In genomic region chr19:36215276-36216171, GRCh38 we compare ENCODE assay signal across 8 cellular contexts. TPM values are rescaled to one million over a fixed set of nuclear protein-coding genes. Genes with fewer than 3 reads are reported as not detected.
DNase-seq lines count a peak whose midpoint lies in the region; ATAC-seq and TF ChIP-seq lines count a peak whose summit lies in the region.

No MANE protein-coding gene starts in this region.

- H3K27ac ChIP-seq in heart right ventricle (peak overlapping the region; percentile 88 to 96 (median 92)), angular gyrus (ENCODE audit: low read depth, low read length) (peak overlapping the region; percentile 100), substantia nigra (ENCODE audit: low read depth, low read length, poor library complexity, severe bottlenecking) (peak overlapping the region; percentile 99)

- H3K27me3 ChIP-seq in heart right ventricle (no peaks in the 10 kb centered on the region), kidney epithelial cell (ENCODE audit: control insufficient read depth, insufficient read depth, low read length) (no peaks in the 10 kb centered on the region)

- H3K4me3 ChIP-seq in heart right ventricle = peak overlapping the region; percentile 58 to 85 (median 76)
- H3K4me3 ChIP-seq in kidney epithelial cell (ENCODE audit: low read depth, low read length) = peak overlapping the region; percentile 94

- TF ChIP-seq CTCF in heart right ventricle (IDR thresholded peaks at IDR 0.05) (no peak), kidney epithelial cell (IDR thresholded peaks at IDR 0.05; ENCODE audit: insufficient read depth, low read length, poor library complexity, severe bottlenecking) (no peak)

- H3K9me3 ChIP-seq in heart right ventricle = no peaks in the 10 kb centered on the region

- DNase-seq in heart right ventricle (no peak), left cardiac atrium (no peak), NCI-H146 (lab: John Stamatoyannopoulos, UW) (peak; percentile 41), kidney epithelial cell (ENCODE audit: low read depth) (no peak), substantia nigra (lab: John Stamatoyannopoulos, UW) (peak in 1 of 49 donors; percentile 6), cerebellum (ENCODE audit: low spot score) (no peak), putamen (ENCODE audit: low spot score) (no peak)

- WGBS in heart right ventricle, 2 donors = 1% methylated on average over 27 of the region's 27 CpGs

- intact Hi-C loops in heart right ventricle (cut with DNase I) = loop anchor here in 2 of 10 donors (1.0 to 10.0 kb wide), 2 partner anchors 100 to 449 kb away; partner anchors contain the start of genes TBCB (in 1 of the 2) and ZNF461 (in 1 of the 2)
- intact Hi-C loops in left cardiac atrium (cut with DNase I) = no loop called here

- peak in 2 of 8 donors; percentile 0 for ATAC-seq in heart right ventricle
- ATAC-seq in left cardiac atrium = no peak

- H3K36me3 ChIP-seq in heart right ventricle (peaks cover 0 to 33% (median 9%) of the 10 kb centered on the region in 9 donors), kidney epithelial cell (ENCODE audit: control insufficient read depth, insufficient read depth, low read length) (no peaks in the 10 kb centered on the region)

- H3K4me1 ChIP-seq in heart right ventricle = peaks cover 0 to 52% (median 18%) of the 10 kb centered on the region in 9 donors

RNA-seq across cellular contexts. Expression of gene ZNF146, which starts 0.6 kb away (rescaled TPM):
- total RNA-seq in heart right ventricle = 10 to 100 TPM; 25.7 to 42.1 (median 32.6) TPM
- polyA plus RNA-seq in heart right ventricle = 10 to 100 TPM; 20.1 to 27.3 TPM
- total RNA-seq in left cardiac atrium = 10 to 100 TPM; 28.0 to 48.6 TPM
- total RNA-seq in kidney epithelial cell = 123 and 155 TPM in 2 replicates
- 83.1 TPM for total RNA-seq in cerebellum

RNA-seq across cellular contexts. Expression of gene ZNF565, which starts 1.1 kb away (rescaled TPM):
- total RNA-seq in heart right ventricle (1 to 10 TPM; 2.6 to 5.1 (median 3.6) TPM), left cardiac atrium (1 to 10 TPM; 4.5 to 4.8 TPM), kidney epithelial cell (1.5 and 2.2 TPM in 2 replicates), cerebellum (14.6 TPM)
- 1 to 10 TPM; 2.2 to 3.3 TPM for polyA plus RNA-seq in heart right ventricle
